ENCODE assay signal across 1 cellular context in genomic region chr1:15100369-15101111, GRCh38.
A peak's percentile ranks its signal among the peaks of the same experiment; 100 is the strongest.
TF ChIP-seq lines count a peak whose summit lies in the region.

No MANE protein-coding gene starts in this region.

TF ChIP-seq in H1, 55 proteins besides CTCF, POLR2A, EP300 and RAD21:
- TF ChIP-seq SIN3A (conservative IDR thresholded peaks at IDR 0.05 in 1 of 2, IDR thresholded peaks at IDR 0.05 in 1 of 2; ENCODE audit: low read depth in 1 of 2, low read length in 2 of 2) (peak in 1 of 2 experiments; percentile 70; a peak in 1 of 4 replicates), TEAD4 (IDR thresholded peaks at IDR 0.05; ENCODE audit: low read depth, low read length) (0 out of 2 replicates have a peak, but pooled peaks have one; percentile 36), JUND (IDR thresholded peaks at IDR 0.05; ENCODE audit: low read length) (no peak), CREB1 (IDR thresholded peaks at IDR 0.05) (no peak), ATF3 (IDR thresholded peaks at IDR 0.05; ENCODE audit: insufficient read depth, low read depth, low read length) (no peak), MAX (IDR thresholded peaks at IDR 0.05) (0 out of 2 replicates have a peak, but pooled peaks have one; percentile 30), SP4 (IDR thresholded peaks at IDR 0.05; ENCODE audit: low read length) (no peak)
